17 cellular contexts compared by ENCODE assay signal in genomic region chr5:135460246-135461033, GRCh38. TPM values are rescaled to one million over a fixed set of nuclear protein-coding genes. Genes with fewer than 3 reads are reported as not detected.
DNase-seq lines count a peak whose midpoint lies in the region; ATAC-seq and TF ChIP-seq lines count a peak whose summit lies in the region.
"Had no signal": no experiment of that assay in that cellular context is flagged by ENCODE, and none has a peak within 500 bp of the region (broad histone marks: within the 10 kb centered on the region; RNA-seq: fewer than 3 reads in every experiment).

No MANE protein-coding gene starts in this region.

- peaks cover 0 to 40% (median 6%) of the 10 kb centered on the region in 6 donors for H3K4me1 ChIP-seq in spleen

- no peaks in the 10 kb centered on the region for H3K9me3 ChIP-seq in spleen
- H3K9me3 ChIP-seq: A549 had no signal

- H3K27me3 Mint-ChIP-seq in activated B cell treated with CpG ODN at 0.5 μM for 24 hours, result peaks cover 29% of the 10 kb centered on the region
- peaks cover 26% of the 10 kb centered on the region for H3K27me3 Mint-ChIP-seq in dendritic cell treated with granulocyte-macrophage colony-stimulating factor and Interleukin-4, amounts not matched to agents 40 ng/mL and 50 ng/mL, for 4 days
- H3K27me3 Mint-ChIP-seq in mesothelial cell of epicardium (ENCODE audit: low read depth), result peaks cover 65% of the 10 kb centered on the region

- TF ChIP-seq CTCF in activated B cell treated with CpG ODN at 0.5 μM for 24 hours (IDR thresholded peaks at IDR 0.05) (no peak), mesothelial cell of epicardium (IDR thresholded peaks at IDR 0.05; ENCODE audit: unreplicated experiment) (no peak), spleen (IDR thresholded peaks at IDR 0.05 in 8 of 11, conservative IDR thresholded peaks at IDR 0.05 in 3 of 11) (no peak)

- ATAC-seq in activated B cell treated with CpG ODN at 0.5 μM for 24 hours (ENCODE audit: low read depth) (no peak), HG03442 (IDR thresholded peaks at IDR 0.05; ENCODE audit: unreplicated experiment) (no peak), HG03039 (IDR thresholded peaks at IDR 0.05; ENCODE audit: unreplicated experiment) (no peak)
- ATAC-seq: A549; CD8-positive, alpha-beta T cell; GM23338 had no signal

- POLR2A ChIA-PET in activated B cell treated with CpG ODN at 0.5 μM for 24 hours (lab: Charles Lee), result interaction anchor here (0.7 kb wide), 1 partner anchor 17 kb away, joined by 5 read pairs; no protein-coding TSS in a partner anchor

- H3K4me3 Mint-ChIP-seq in activated B cell treated with CpG ODN at 0.5 μM for 24 hours (no peak overlapping the region), mesothelial cell of epicardium (no peak overlapping the region)
- no peak overlapping the region for H3K4me3 Mint-ChIP-seq in dendritic cell treated with granulocyte-macrophage colony-stimulating factor and Interleukin-4, amounts not matched to agents 40 ng/mL and 50 ng/mL, for 4 days
- H3K4me3 Mint-ChIP-seq: CD14-positive monocyte; CD8-positive, alpha-beta T cell; GM23338 had no signal

- no peak overlapping the region for H3K4me3 ChIP-seq in spleen
- H3K4me3 ChIP-seq: A549, GM23338 had no signal

- H3K27me3 ChIP-seq in spleen (replicated peaks in 1 of 7), result peaks cover 0 to 80% (median 12%) of the 10 kb centered on the region in 7 donors

- DNase-seq in activated B cell treated with CpG ODN at 0.5 μM for 24 hours (peak; percentile 0), mesothelial cell of epicardium (ENCODE audit: low spot score in 2 of 2, unreplicated experiment in 2 of 2) (no peak), spleen (peak; percentile 50), NCI-H69 (lab: John Stamatoyannopoulos, UW) (no peak)
- DNase-seq: CD8-positive, alpha-beta T cell; COR-L47; DND-41; GDM1; H7 had no signal

- no peak overlapping the region for H3K27ac ChIP-seq in spleen
- H3K27ac ChIP-seq: A549 had no signal

- H3K27ac Mint-ChIP-seq in activated B cell treated with CpG ODN at 0.5 μM for 24 hours (no peak overlapping the region), mesothelial cell of epicardium (peak overlapping the region; percentile 21)
- peak overlapping the region; percentile 15 for H3K27ac Mint-ChIP-seq in dendritic cell treated with granulocyte-macrophage colony-stimulating factor and Interleukin-4, amounts not matched to agents 40 ng/mL and 50 ng/mL, for 4 days
- H3K27ac Mint-ChIP-seq: CD8-positive, alpha-beta T cell; GM23338 had no signal

- H3K36me3 ChIP-seq in spleen, result no peaks in the 10 kb centered on the region

- H3K9me3 Mint-ChIP-seq in activated B cell treated with CpG ODN at 0.5 μM for 24 hours (no peaks in the 10 kb centered on the region), mesothelial cell of epicardium (no peaks in the 10 kb centered on the region)
- no peaks in the 10 kb centered on the region for H3K9me3 Mint-ChIP-seq in dendritic cell treated with granulocyte-macrophage colony-stimulating factor and Interleukin-4, amounts not matched to agents 40 ng/mL and 50 ng/mL, for 4 days
- H3K9me3 Mint-ChIP-seq: CD14-positive monocyte; CD8-positive, alpha-beta T cell; GM23338 had no signal

- intact Hi-C loops in activated B cell treated with CpG ODN at 0.5 μM for 24 hours (cut with micrococcal nuclease) (no loop called here), spleen (cut with DNase I; ENCODE audit: low total_unique reads) (no loop called here)
- intact Hi-C loops in dendritic cell treated with granulocyte-macrophage colony-stimulating factor and Interleukin-4, amounts not matched to agents 40 ng/mL and 50 ng/mL, for 4 days (cut with micrococcal nuclease), result loop anchor here (10.0 kb wide), 1 partner anchor 374 kb away; the partner anchor contains the start of gene SLC25A48

- CTCF ChIA-PET in activated B cell treated with CpG ODN at 0.5 μM for 24 hours (lab: Charles Lee), result interaction anchor here (0.7 kb wide), 1 partner anchor 676 kb away, joined by 3 read pairs; no protein-coding TSS in a partner anchor

- 62 to 84% (median 68%) methylated on average over 11 of the region's 11 CpGs for WGBS in spleen, 5 donors

- no peak for TF ChIP-seq POLR2A in spleen (IDR thresholded peaks at IDR 0.05)

- H3K4me1 Mint-ChIP-seq in activated B cell treated with CpG ODN at 0.5 μM for 24 hours (no peaks in the 10 kb centered on the region), mesothelial cell of epicardium (peaks cover 14% of the 10 kb centered on the region)
- peaks cover 55% of the 10 kb centered on the region for H3K4me1 Mint-ChIP-seq in dendritic cell treated with granulocyte-macrophage colony-stimulating factor and Interleukin-4, amounts not matched to agents 40 ng/mL and 50 ng/mL, for 4 days (ENCODE audit: low read depth)

- H3K36me3 Mint-ChIP-seq in activated B cell treated with CpG ODN at 0.5 μM for 24 hours (ENCODE audit: low read depth) (no peaks in the 10 kb centered on the region), mesothelial cell of epicardium (no peaks in the 10 kb centered on the region)
- H3K36me3 Mint-ChIP-seq in dendritic cell treated with granulocyte-macrophage colony-stimulating factor and Interleukin-4, amounts not matched to agents 40 ng/mL and 50 ng/mL, for 4 days (ENCODE audit: low read depth), result no peaks in the 10 kb centered on the region
- H3K36me3 Mint-ChIP-seq: CD14-positive monocyte; CD8-positive, alpha-beta T cell had no signal

RNA-seq across cellular contexts. Expression of gene TIFAB, which starts 8.3 kb away (rescaled TPM):
- total RNA-seq in activated B cell treated with CpG ODN at 0.5 μM for 24 hours (not detected in 2 replicates), mesothelial cell of epicardium (not detected in 3 replicates), spleen (1 to 10 TPM in 4 of 7 donors, under 1 TPM in 3; 0.37 to 4.0 (median 1.8) TPM)
- 1 to 10 TPM in 1 of 3 donors, under 1 TPM in 2; 0.48 to 1.4 (median 0.74) TPM for polyA plus RNA-seq in spleen
- total RNA-seq: CD8-positive, alpha-beta T cell; GM23338; H7 had no signal
- polyA plus RNA-seq: A549, AG04450, BJ, GM23338 had no signal

RNA-seq across cellular contexts. Expression of gene DCANP1, which starts 13.3 kb away (rescaled TPM):
- not detected in 2 replicates for total RNA-seq in activated B cell treated with CpG ODN at 0.5 μM for 24 hours
- total RNA-seq in mesothelial cell of epicardium, result not detected in 3 replicates
- 1 to 10 TPM in 2 of 7 donors, under 1 TPM in 5; 0.29 to 1.2 (median 0.70) TPM for total RNA-seq in spleen
- polyA plus RNA-seq in spleen, result 1 to 10 TPM in 1 of 3 donors, under 1 TPM in 2; 0.23 to 2.4 (median 0.96) TPM
- total RNA-seq: CD8-positive, alpha-beta T cell; GM23338; H7 had no signal
- polyA plus RNA-seq: A549, AG04450, BJ, GM23338 had no signal

Comparison
In these comparisons a context has a peak if more than half of its experiments do, and no peak if none do; other contexts are left out.
1. DNase-seq: peak in activated B cell treated with CpG ODN at 0.5 μM for 24 hours (single experiment) and spleen (single experiment); none in mesothelial cell of epicardium (0 of 2) and NCI-H69 (single experiment).